Comparison of ENCODE assay signal across 9 cellular contexts in genomic region chr7:77935652-77936348, GRCh38.
A peak's percentile ranks its signal among the peaks of the same experiment; 100 is the strongest.
DNase-seq lines count a peak whose midpoint lies in the region; ATAC-seq and TF ChIP-seq lines count a peak whose summit lies in the region.
"Had no signal": no experiment of that assay in that cellular context is flagged by ENCODE, and none has a peak within 500 bp of the region (broad histone marks: within the 10 kb centered on the region; RNA-seq: fewer than 3 reads in every experiment).

No MANE protein-coding gene starts in this region.

- no peaks in the 10 kb centered on the region for H3K36me3 ChIP-seq in left ventricle myocardium inferior
- H3K36me3 ChIP-seq in endodermal cell (ENCODE audit: control insufficient read depth, insufficient read depth, low read length): no peaks in the 10 kb centered on the region
- no peaks in the 10 kb centered on the region for H3K36me3 ChIP-seq in upper lobe of right lung
- H3K36me3 ChIP-seq: esophagus squamous epithelium had no signal

- H3K4me3 ChIP-seq in left ventricle myocardium inferior (no peak overlapping the region), endodermal cell (ENCODE audit: low read length) (no peak overlapping the region), upper lobe of right lung (no peak overlapping the region)
- H3K4me3 ChIP-seq: esophagus squamous epithelium had no signal

- intact Hi-C loops in left ventricle myocardium inferior (cut with micrococcal nuclease): no loop called here
- intact Hi-C loops in left ventricle myocardium superior (cut with micrococcal nuclease): no loop called here
- intact Hi-C loops in upper lobe of right lung (cut with DNase I): no loop called here

- TF ChIP-seq CTCF in left ventricle myocardium inferior (IDR thresholded peaks at IDR 0.05; ENCODE audit: borderline replicate concordance) (peak; percentile 37), endodermal cell (conservative IDR thresholded peaks at IDR 0.05) (peak; percentile 66), upper lobe of right lung (IDR thresholded peaks at IDR 0.05) (peak; percentile 41)

- no peaks in the 10 kb centered on the region for H3K4me1 Mint-ChIP-seq in endodermal cell

- H3K27ac ChIP-seq in left ventricle myocardium inferior (replicated peaks): no peak overlapping the region
- H3K27ac ChIP-seq in endodermal cell (ENCODE audit: low read depth, low read length): no peak overlapping the region
- no peak overlapping the region for H3K27ac ChIP-seq in upper lobe of right lung
- H3K27ac ChIP-seq: esophagus squamous epithelium had no signal

- no peak for ATAC-seq in left ventricle myocardium superior
- no peak for ATAC-seq in upper lobe of right lung
- no peak for ATAC-seq in GM21717 (IDR thresholded peaks at IDR 0.05; ENCODE audit: unreplicated experiment)

- H3K9me3 ChIP-seq in left ventricle myocardium inferior (replicated peaks) (no peaks in the 10 kb centered on the region), endodermal cell (ENCODE audit: control insufficient read depth, low read length) (no peaks in the 10 kb centered on the region), upper lobe of right lung (no peaks in the 10 kb centered on the region)
- H3K9me3 ChIP-seq: esophagus squamous epithelium had no signal

- no peaks in the 10 kb centered on the region for H3K27me3 Mint-ChIP-seq in endodermal cell (ENCODE audit: insufficient read depth)

- H3K4me1 ChIP-seq in left ventricle myocardium inferior (no peaks in the 10 kb centered on the region), endodermal cell (ENCODE audit: control insufficient read depth, insufficient read depth, low read length) (no peaks in the 10 kb centered on the region), upper lobe of right lung (no peaks in the 10 kb centered on the region)

- no peak overlapping the region for H3K4me3 Mint-ChIP-seq in endodermal cell

- H3K27me3 ChIP-seq in left ventricle myocardium inferior (ENCODE audit: low read depth) (no peaks in the 10 kb centered on the region), endodermal cell (ENCODE audit: control insufficient read depth, insufficient read depth, low read length, poor library complexity, severe bottlenecking) (no peaks in the 10 kb centered on the region), upper lobe of right lung (no peaks in the 10 kb centered on the region)
- H3K27me3 ChIP-seq: esophagus squamous epithelium had no signal

- H3K27ac Mint-ChIP-seq in endodermal cell: no peak overlapping the region

- H3K9me3 Mint-ChIP-seq in endodermal cell: no peaks in the 10 kb centered on the region

- peaks cover 2% of the 10 kb centered on the region for H3K36me3 Mint-ChIP-seq in endodermal cell (ENCODE audit: low read depth)

- H3K9ac ChIP-seq in endodermal cell (ENCODE audit: extremely low read depth, low read length, poor library complexity, severe bottlenecking): no peak overlapping the region

- DNase-seq in left ventricle myocardium inferior: no peak
- no peak for DNase-seq in left ventricle myocardium superior
- peak; percentile 43 for DNase-seq in NOMO-1 treated with dmso at 0.1 percent for 144 hours (lab: John Stamatoyannopoulos, UW; ENCODE audit: unreplicated experiment)
- no peak for DNase-seq in endodermal cell
- no peak for DNase-seq in upper lobe of right lung
- DNase-seq in cerebellar nuclear complex (lab: John Stamatoyannopoulos, UW): no peak
- DNase-seq in NCI-H526 treated with DMSO at 0.1 percent for 48 hours (lab: John Stamatoyannopoulos, UW): no peak
- DNase-seq: esophagus squamous epithelium had no signal

- 100% methylated on average over 1 of the region's 1 CpG; no CpG with 5 or more reads in 1 of the 2 experiments for WGBS in endodermal cell (ENCODE audit: insufficient coverage in 1 of 2, insufficient read length in 1 of 2), 2 experiments
